ENCODE assay signal across 8 cellular contexts in the genomic region with DNA sequence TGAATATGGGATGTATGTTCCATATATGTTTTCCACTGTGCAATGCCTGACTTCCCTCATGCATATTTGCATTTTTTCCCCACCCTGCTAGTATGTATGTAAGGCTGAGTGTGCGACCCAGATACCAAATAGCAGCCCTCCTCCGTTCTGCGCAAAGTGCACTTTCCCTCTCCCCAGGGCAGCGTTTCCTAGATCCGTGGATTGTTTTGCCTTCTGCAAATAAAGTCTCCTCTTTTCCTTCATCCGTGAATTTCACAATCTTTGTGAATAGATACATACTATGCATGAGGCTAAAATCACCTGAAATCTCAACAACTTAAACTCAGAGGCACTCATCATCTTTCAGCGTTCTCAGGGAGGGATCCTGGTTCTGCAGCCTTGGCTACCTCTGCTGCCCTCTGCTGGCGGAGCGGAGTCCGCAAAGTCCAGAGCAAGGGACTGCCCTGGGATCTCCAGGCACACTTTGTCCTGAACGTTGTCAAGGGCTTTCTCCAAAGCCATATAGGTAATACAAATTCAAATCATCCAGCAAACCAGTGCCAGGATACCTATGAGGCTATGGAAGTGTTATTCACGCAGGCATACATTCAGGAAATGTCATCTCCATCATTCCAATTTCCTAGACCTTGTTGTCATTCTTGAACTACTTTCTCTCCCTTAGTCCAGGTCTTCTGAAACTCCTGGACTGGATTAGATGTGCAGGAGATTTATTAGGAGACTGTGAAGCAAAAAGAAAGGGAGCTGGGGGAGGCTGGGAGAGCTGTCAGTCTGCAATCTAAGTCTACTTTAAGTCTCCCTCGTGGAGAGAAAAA. TPM values are rescaled to one million over a fixed set of nuclear protein-coding genes. Genes with fewer than 3 reads are reported as not detected.
DNase-seq lines count a peak whose midpoint lies in the region; ATAC-seq, FAIRE-seq and TF ChIP-seq lines count a peak whose summit lies in the region.

No MANE protein-coding gene starts in this region.

- no peak overlapping the region for H3K9ac ChIP-seq in SK-N-MC (ENCODE audit: insufficient read length)

- H3K36me3 ChIP-seq in SK-N-MC (ENCODE audit: insufficient read depth, low read length) (no peaks in the 10 kb centered on the region), psoas muscle (ENCODE audit: insufficient read depth in 1 of 2, low read depth in 1 of 2) (no peaks in the 10 kb centered on the region), vagina (no peaks in the 10 kb centered on the region)

- CTCF ChIA-PET in activated naive CD4-positive, alpha-beta T cell treated with anti-CD3 and anti-CD28 coated beads for 36 hours (lab: Charles Lee), result interaction anchor here (0.8 to 1.6 kb wide), 9 partner anchors 12 to 113 kb away, joined by 3 to 6 read pairs (median 3); partner anchors contain the start of gene LPXN

- 37 to 39% (median 39%) methylated on average over 13 of the region's 13 CpGs for WGBS in psoas muscle, 3 donors

- TF ChIP-seq POLR2A in vagina (IDR thresholded peaks at IDR 0.05), result no peak

- no peak overlapping the region for H3K27ac Mint-ChIP-seq in activated naive CD4-positive, alpha-beta T cell treated with anti-CD3 and anti-CD28 coated beads for 36 hours

- TF ChIP-seq CTCF in psoas muscle (IDR thresholded peaks at IDR 0.05) (peak; percentile 90), vagina (IDR thresholded peaks at IDR 0.05) (peak; percentile 50 to 64 (median 56))

- H3K4me3 ChIP-seq in SK-N-MC (no peak overlapping the region), psoas muscle (no peak overlapping the region), vagina (no peak overlapping the region)

- H3K9me3 Mint-ChIP-seq in activated naive CD4-positive, alpha-beta T cell treated with anti-CD3 and anti-CD28 coated beads for 36 hours, result no peaks in the 10 kb centered on the region

- H3K4me1 Mint-ChIP-seq in activated naive CD4-positive, alpha-beta T cell treated with anti-CD3 and anti-CD28 coated beads for 36 hours (ENCODE audit: low read depth), result no peaks in the 10 kb centered on the region

- no peaks in the 10 kb centered on the region for H3K36me3 Mint-ChIP-seq in activated naive CD4-positive, alpha-beta T cell treated with anti-CD3 and anti-CD28 coated beads for 36 hours (ENCODE audit: low read depth)

- intact Hi-C loops in activated naive CD4-positive, alpha-beta T cell treated with anti-CD3 and anti-CD28 coated beads for 36 hours (cut with micrococcal nuclease), result loop anchor here (1.0 kb wide), 3 partner anchors 21 to 113 kb away; no protein-coding TSS in a partner anchor
- intact Hi-C loops in Right ventricle myocardium superior (cut with DNase I), result loop anchor here (10.0 kb wide), 1 partner anchor 101 kb away; the partner anchor contains the start of genes LPXN and ZFP91
- intact Hi-C loops in psoas muscle (cut with DNase I), result loop anchor here (2.0 to 5.0 kb wide), 3 partner anchors 43 to 103 kb away; no protein-coding TSS in a partner anchor
- intact Hi-C loops in vagina (cut with DNase I), result no loop called here

- H3K27me3 Mint-ChIP-seq in activated naive CD4-positive, alpha-beta T cell treated with anti-CD3 and anti-CD28 coated beads for 36 hours (ENCODE audit: low read depth), result no peaks in the 10 kb centered on the region

- H3K27me3 ChIP-seq in psoas muscle (ENCODE audit: insufficient read depth in 3 of 3, low read length in 2 of 3), result peaks cover 0 to 4% (median 0%) of the 10 kb centered on the region in 3 donors
- no peaks in the 10 kb centered on the region for H3K27me3 ChIP-seq in vagina

- peak; percentile 63 for DNase-seq in EH (ENCODE audit: low read depth)
- DNase-seq in HTR-8/SVneo (ENCODE audit: insufficient read length, low spot score), result peak; percentile 74
- peak; percentile 22 for DNase-seq in SK-N-MC (ENCODE audit: low read depth, low spot score)
- DNase-seq in activated naive CD4-positive, alpha-beta T cell treated with anti-CD3 and anti-CD28 coated beads for 36 hours, result peak; percentile 84
- peak; percentile 86 for DNase-seq in Right ventricle myocardium superior
- DNase-seq in psoas muscle, result peak; percentile 75 to 87
- no peak for DNase-seq in vagina (ENCODE audit: extremely low spot score in 2 of 2)

- ATAC-seq in GM21367 (IDR thresholded peaks at IDR 0.05; ENCODE audit: unreplicated experiment), result peak; percentile 95
- peak; percentile 95 for ATAC-seq in Right ventricle myocardium superior (ENCODE audit: poor library complexity)
- ATAC-seq in psoas muscle, result peak; percentile 85 to 96 (median 86)

- no peak overlapping the region for H3K27ac ChIP-seq in SK-N-MC
- H3K27ac ChIP-seq in psoas muscle, result no peak overlapping the region
- no peak overlapping the region for H3K27ac ChIP-seq in vagina

- peak; percentile 83 for FAIRE-seq in HTR-8/SVneo (lab: Jason Lieb, UNC)

- H3K4me1 ChIP-seq in psoas muscle, result no peaks in the 10 kb centered on the region
- no peaks in the 10 kb centered on the region for H3K4me1 ChIP-seq in vagina

- H3K9me3 ChIP-seq in SK-N-MC (ENCODE audit: low read depth, low read length) (no peaks in the 10 kb centered on the region), psoas muscle (no peaks in the 10 kb centered on the region), vagina (no peaks in the 10 kb centered on the region)

- no peak overlapping the region for H3K4me3 Mint-ChIP-seq in activated naive CD4-positive, alpha-beta T cell treated with anti-CD3 and anti-CD28 coated beads for 36 hours

RNA-seq across cellular contexts. Expression of gene CNTF, which starts 53.1 kb away (rescaled TPM):
- total RNA-seq in activated naive CD4-positive, alpha-beta T cell treated with anti-CD3 and anti-CD28 coated beads for 36 hours, result 1 to 10 TPM in 1 of 2 experiments, under 1 TPM in 1; 0.77 to 1.1 TPM
- total RNA-seq in Right ventricle myocardium superior (0.73 TPM), psoas muscle (1 to 10 TPM; 1.1 to 5.7 (median 3.8) TPM), vagina (not detected)
- polyA plus RNA-seq in psoas muscle, result 10 to 100 TPM in 1 of 3 donors, 1 to 10 TPM in 2; 1.3 to 21.2 (median 1.9) TPM

RNA-seq across cellular contexts. Expression of gene GLYAT, which starts 56.2 kb away (rescaled TPM):
- total RNA-seq in activated naive CD4-positive, alpha-beta T cell treated with anti-CD3 and anti-CD28 coated beads for 36 hours, result not detected
- total RNA-seq in Right ventricle myocardium superior, result 0.22 TPM
- under 1 TPM in 1 of 4 donors, not detected in 3; 0.54 TPM for total RNA-seq in psoas muscle
- polyA plus RNA-seq in psoas muscle, result under 1 TPM in 1 of 3 donors, not detected in 2; 0.03 TPM
- total RNA-seq in vagina, result not detected

Comparison
In these comparisons a context has a peak if more than half of its experiments do, and no peak if none do; other contexts are left out.
1. DNase-seq: peak in EH (single experiment), HTR-8/SVneo (single experiment), SK-N-MC (single experiment), activated naive CD4-positive, alpha-beta T cell treated with anti-CD3 and anti-CD28 coated beads for 36 hours (single experiment), Right ventricle myocardium superior (single experiment) and psoas muscle (2 of 2); none in vagina (0 of 2).
2. Peak in every context shown above with its lines, with median percentiles within 50 percentile points of each other: ATAC-seq.